In genomic region chr6:131117866-131118265, GRCh38 we compare ENCODE assay signal across 13 cellular contexts.
"Had no signal": no experiment of that assay in that cellular context is flagged by ENCODE, and none has a peak within 500 bp of the region (broad histone marks: within the 10 kb centered on the region; RNA-seq: fewer than 3 reads in every experiment).

No MANE protein-coding gene starts in this region.

- H3K27me3 ChIP-seq: dorsolateral prefrontal cortex, sigmoid colon, testis had no signal

- H3K4me1 ChIP-seq: testis had no signal

- H3K27ac Mint-ChIP-seq: activated CD4-positive, alpha-beta T cell treated with anti-CD3 and anti-CD28 coated beads for 36 hours; activated CD8-positive, alpha-beta T cell treated with anti-CD3 and anti-CD28 coated beads for 36 hours; activated T-helper 1 cell treated with anti-CD3 and anti-CD28 coated beads, Interleukin-12 subunit alpha, Interleukin-12 subunit beta, Interleukin-2, Interleukin-4 antibody, amounts not matched to agents 30 ng/mL and 10 ng/mL and 1 ng/mL, durations not matched to agents 14 hours and 24 hours and 36 hours; stimulated activated naive CD8-positive, alpha-beta T cell treated with anti-CD3 and anti-CD28 coated beads, Interleukin-15, Interleukin-2, amounts not matched to agents 100 ng/mL and 50 ng/mL, for 24 hours; T-helper 2 cell treated with Interferon-gamma antibody and Interleukin-4, amounts not matched to agents 5 μg/mL and 100 μg/mL, for 36 hours had no signal

- H3K4me1 Mint-ChIP-seq: activated CD4-positive, alpha-beta T cell treated with anti-CD3 and anti-CD28 coated beads for 36 hours had no signal

- DNase-seq: activated CD4-positive, alpha-beta T cell treated with anti-CD3 and anti-CD28 coated beads for 36 hours; activated CD8-positive, alpha-beta memory T cell treated with anti-CD3 and anti-CD28 coated beads, Interleukin-2, amount 50 U/mL, for 48 hours; activated CD8-positive, alpha-beta T cell treated with anti-CD3 and anti-CD28 coated beads for 36 hours; activated naive CD4-positive, alpha-beta T cell; aorta; dorsolateral prefrontal cortex; hippocampal formation; sigmoid colon; stimulated activated CD4-positive, alpha-beta T cell treated with anti-CD3 and anti-CD28 coated beads, Interleukin-12 subunit alpha, Interleukin-12 subunit beta, amount 100 ng/mL, for 4 hours; testis had no signal

- H3K4me3 Mint-ChIP-seq: activated CD4-positive, alpha-beta T cell treated with anti-CD3 and anti-CD28 coated beads for 36 hours; activated CD8-positive, alpha-beta T cell treated with anti-CD3 and anti-CD28 coated beads for 36 hours; activated T-helper 1 cell treated with anti-CD3 and anti-CD28 coated beads, Interleukin-12 subunit alpha, Interleukin-12 subunit beta, Interleukin-2, Interleukin-4 antibody, amounts not matched to agents 30 ng/mL and 10 ng/mL and 1 ng/mL, durations not matched to agents 14 hours and 24 hours and 36 hours; stimulated activated naive CD8-positive, alpha-beta T cell treated with anti-CD3 and anti-CD28 coated beads, Interleukin-15, Interleukin-2, amounts not matched to agents 100 ng/mL and 50 ng/mL, for 24 hours; T-helper 2 cell treated with Interferon-gamma antibody and Interleukin-4, amounts not matched to agents 5 μg/mL and 100 μg/mL, for 36 hours had no signal

- ATAC-seq: activated CD4-positive, alpha-beta T cell treated with anti-CD3 and anti-CD28 coated beads for 36 hours; activated CD8-positive, alpha-beta T cell treated with anti-CD3 and anti-CD28 coated beads for 36 hours had no signal

- H3K27me3 Mint-ChIP-seq: activated CD8-positive, alpha-beta T cell treated with anti-CD3 and anti-CD28 coated beads for 36 hours; stimulated activated naive CD8-positive, alpha-beta T cell treated with anti-CD3 and anti-CD28 coated beads, Interleukin-15, Interleukin-2, amounts not matched to agents 100 ng/mL and 50 ng/mL, for 24 hours had no signal

- H3K27ac ChIP-seq: dorsolateral prefrontal cortex, sigmoid colon, testis had no signal

- H3K4me3 ChIP-seq: dorsolateral prefrontal cortex, sigmoid colon, testis had no signal

- H3K9me3 Mint-ChIP-seq: activated CD8-positive, alpha-beta T cell treated with anti-CD3 and anti-CD28 coated beads for 36 hours; activated T-helper 1 cell treated with anti-CD3 and anti-CD28 coated beads, Interleukin-12 subunit alpha, Interleukin-12 subunit beta, Interleukin-2, Interleukin-4 antibody, amounts not matched to agents 30 ng/mL and 10 ng/mL and 1 ng/mL, durations not matched to agents 14 hours and 24 hours and 36 hours; stimulated activated naive CD8-positive, alpha-beta T cell treated with anti-CD3 and anti-CD28 coated beads, Interleukin-15, Interleukin-2, amounts not matched to agents 100 ng/mL and 50 ng/mL, for 24 hours; T-helper 2 cell treated with Interferon-gamma antibody and Interleukin-4, amounts not matched to agents 5 μg/mL and 100 μg/mL, for 36 hours had no signal
